22 cellular contexts compared by ENCODE assay signal in the genomic region with DNA sequence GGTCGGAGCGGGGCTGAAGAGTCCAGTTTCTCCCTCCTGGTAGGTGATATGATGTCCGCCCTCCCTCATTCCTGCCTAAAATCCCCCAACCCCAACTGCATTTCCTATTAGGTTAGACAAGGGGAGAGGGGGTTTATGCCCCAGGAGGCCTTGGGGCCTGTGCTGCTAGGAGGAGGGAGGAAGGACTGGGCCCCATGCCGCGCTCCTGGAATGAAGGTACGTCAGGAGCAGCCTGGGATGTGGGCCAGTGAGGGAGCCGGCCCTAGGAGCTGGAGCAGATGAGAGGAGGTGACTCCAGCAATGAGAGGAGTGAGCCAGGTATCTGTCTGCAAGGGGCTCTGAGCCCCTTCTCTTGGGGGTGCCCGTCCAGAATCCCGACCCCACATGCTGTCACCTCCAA.
"Had no signal": no experiment of that assay in that cellular context is flagged by ENCODE, and none has a peak within 500 bp of the region (broad histone marks: within the 10 kb centered on the region; RNA-seq: fewer than 3 reads in every experiment).

No MANE protein-coding gene starts in this region.

- H3K36me3 ChIP-seq: SJSA1 had no signal

- DNase-seq: activated CD4-positive, alpha-beta T cell treated with anti-CD3 and anti-CD28 coated beads for 4 hours; activated CD4-positive, alpha-beta T cell treated with anti-CD3 and anti-CD28 coated beads, Interleukin-2, amount 50 U/mL, for 4 hours; activated CD8-positive, alpha-beta memory T cell treated with anti-CD3 and anti-CD28 coated beads, Interleukin-2, amount 10 ng/mL, durations not matched to agents 7 days and 5 days; activated CD8-positive, alpha-beta T cell treated with anti-CD3 and anti-CD28 coated beads, Interleukin-2, amount 10 ng/mL, durations not matched to agents 7 days and 5 days; activated effector memory CD4-positive, alpha-beta T cell treated with anti-CD3 and anti-CD28 coated beads, Interleukin-2, amount 50 U/mL, for 16 hours; activated naive CD4-positive, alpha-beta T cell treated with anti-CD3 and anti-CD28 coated beads for 36 hours; activated naive CD8-positive, alpha-beta T cell treated with anti-CD3 and anti-CD28 coated beads for 36 hours; activated T-cell treated with anti-CD3 and anti-CD28 coated beads, Interleukin-2, amount 50 U/mL, for 24 hours; anterior cingulate cortex; Karpas-422; NCI-H1105 treated with DMSO at 0.1 percent for 48 hours; NCI-H1436 treated with DMSO at 0.1 percent for 48 hours; NCI-H187; NCI-H2081; NCI-H510A treated with DMSO at 0.1 percent for 48 hours; NK-92 treated with Interleukin-12 subunit alpha and Interleukin-12 subunit beta, amount 100 ng/mL, for 24 hours; OCI-M1; RPMI8226; SHP77 had no signal

- H3K4me3 ChIP-seq: K562, SJSA1 had no signal

- H3K9me3 ChIP-seq: SJSA1 had no signal

- H3K27ac ChIP-seq: SJSA1 had no signal

- ATAC-seq: activated CD4-positive, CD25-positive, alpha-beta regulatory T cell treated with anti-CD3 and anti-CD28 coated beads, Interleukin-2, amount 50 U/mL, for 24 hours; activated CD8-positive, alpha-beta memory T cell treated with anti-CD3 and anti-CD28 coated beads, Interleukin-2, amount 10 ng/mL, durations not matched to agents 7 days and 5 days; activated CD8-positive, alpha-beta T cell treated with anti-CD3 and anti-CD28 coated beads, Interleukin-2, amount 10 ng/mL, durations not matched to agents 7 days and 5 days had no signal

- H3K27me3 ChIP-seq: SJSA1 had no signal
